Comparison of ENCODE assay signal across 8 cellular contexts in the genomic region with DNA sequence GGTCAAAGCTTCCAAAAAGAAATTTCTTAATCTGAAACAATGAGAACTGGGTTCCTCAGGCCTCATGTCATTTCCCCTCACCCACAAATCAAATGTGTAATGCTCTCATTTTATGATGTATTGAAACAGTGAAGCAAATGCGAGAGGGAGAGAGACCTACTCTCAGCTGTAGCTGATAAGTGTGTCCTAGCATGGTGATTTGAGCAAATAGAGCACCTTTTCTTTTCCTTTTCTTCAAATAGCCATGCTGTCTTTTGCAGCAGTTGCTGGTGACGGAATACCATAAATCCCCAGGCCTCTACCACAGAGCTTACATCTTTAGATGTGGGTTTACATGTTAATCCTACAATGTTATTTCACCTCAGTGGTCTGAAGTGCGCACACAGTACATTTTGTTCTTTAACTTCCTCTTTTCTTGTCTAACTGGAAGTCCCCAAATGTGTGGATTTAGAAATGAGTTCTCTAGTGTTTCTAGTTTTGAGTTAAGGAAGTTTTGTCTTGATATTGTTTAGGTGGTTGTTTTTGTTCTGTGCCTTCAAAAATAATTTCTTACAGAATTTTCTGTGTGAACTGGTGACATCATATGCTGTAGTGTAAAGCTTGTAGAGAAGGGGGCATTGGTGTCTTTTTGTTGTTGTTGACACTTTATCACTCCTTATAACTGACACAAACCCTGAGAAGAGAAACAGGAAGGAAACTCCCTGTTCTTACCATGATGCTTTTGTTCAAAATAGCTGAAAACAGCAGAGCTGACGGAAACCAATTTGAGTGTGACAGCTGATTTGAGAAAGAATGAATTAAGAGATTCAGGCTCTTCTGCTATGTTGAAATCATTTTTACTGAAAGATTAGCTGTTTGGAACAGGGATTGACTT. TPM values are rescaled to one million over a fixed set of nuclear protein-coding genes. Genes with fewer than 3 reads are reported as not detected.
DNase-seq lines count a peak whose midpoint lies in the region; ATAC-seq and TF ChIP-seq lines count a peak whose summit lies in the region.

No MANE protein-coding gene starts in this region.

- H3K27ac ChIP-seq in effector memory CD4-positive, alpha-beta T cell (ENCODE audit: insufficient read depth, low read length, poor library complexity, severe bottlenecking): peak overlapping the region; percentile 97
- H3K27ac ChIP-seq in psoas muscle: peak overlapping the region; percentile 70

- 70 to 80% (median 76%) methylated on average over 4 of the region's 4 CpGs for WGBS in psoas muscle, 3 donors

- H3K36me3 ChIP-seq in effector memory CD4-positive, alpha-beta T cell (ENCODE audit: control insufficient read depth, insufficient read depth, low read length): no peaks in the 10 kb centered on the region
- H3K36me3 ChIP-seq in psoas muscle (ENCODE audit: insufficient read depth in 1 of 2, low read depth in 1 of 2): no peaks in the 10 kb centered on the region

- POLR2A ChIA-PET in HEK293T (lab: Yijun Ruan, JAX): interaction anchor here (0.9 to 2.7 kb wide), 4 partner anchors 12 to 65 kb away, joined by 3 to 11 read pairs (median 5); partner anchors contain the start of genes SMAP2 and ZFP69B

- peak overlapping the region; percentile 31 for H3K4me3 ChIP-seq in effector memory CD4-positive, alpha-beta T cell (ENCODE audit: insufficient read depth, low read depth, low read length, poor library complexity, severe bottlenecking)
- peak overlapping the region; percentile 11 for H3K4me3 ChIP-seq in psoas muscle

- H3K27me3 ChIP-seq in effector memory CD4-positive, alpha-beta T cell (replicated peaks; ENCODE audit: control insufficient read depth, insufficient read depth, low read length, poor library complexity, severe bottlenecking): no peaks in the 10 kb centered on the region
- H3K27me3 ChIP-seq in psoas muscle (ENCODE audit: insufficient read depth in 3 of 3, low read length in 2 of 3): no peaks in the 10 kb centered on the region

- H3K9me3 ChIP-seq in effector memory CD4-positive, alpha-beta T cell (ENCODE audit: control insufficient read depth, low read length): no peaks in the 10 kb centered on the region
- H3K9me3 ChIP-seq in psoas muscle: no peaks in the 10 kb centered on the region

- no peak for DNase-seq in activated CD4-positive, CD25-positive, alpha-beta regulatory T cell (lab: John Stamatoyannopoulos, UW)
- DNase-seq in T-helper 2 cell: peak in 3 of 5 experiments; percentile 58 to 93 (median 92)
- DNase-seq in effector memory CD4-positive, alpha-beta T cell: peak; percentile 64 to 66 (median 65)
- DNase-seq in psoas muscle: no peak
- no peak for DNase-seq in NCI-H2029 treated with DMSO at 0.1 percent for 48 hours (lab: John Stamatoyannopoulos, UW)
- no peak for DNase-seq in HEK293T (ENCODE audit: extremely low spot score)

- TF ChIP-seq CTCF in psoas muscle (IDR thresholded peaks at IDR 0.05): no peak

- H3K4me1 ChIP-seq in effector memory CD4-positive, alpha-beta T cell (ENCODE audit: control insufficient read depth, insufficient read depth, low read length, poor library complexity, severe bottlenecking): peaks cover 80% of the 10 kb centered on the region
- peaks cover 33% of the 10 kb centered on the region for H3K4me1 ChIP-seq in psoas muscle

- ATAC-seq in activated CD4-positive, CD25-positive, alpha-beta regulatory T cell treated with anti-CD3 and anti-CD28 coated beads, Interleukin-2, amount 50 U/mL, for 24 hours: peak; percentile 73 to 78
- ATAC-seq in HG03135 (IDR thresholded peaks at IDR 0.05; ENCODE audit: unreplicated experiment): peak; percentile 60
- peak in 1 of 4 donors; percentile 39 for ATAC-seq in psoas muscle

- intact Hi-C loops in psoas muscle (cut with DNase I): no loop called here

- CTCF ChIA-PET in HEK293T (lab: Yijun Ruan, JAX): interaction anchor here (0.9 to 2.0 kb wide), 4 partner anchors 19 to 241 kb away, joined by 3 to 7 read pairs (median 4); no protein-coding TSS in a partner anchor

TF ChIP-seq in HEK293T, 16 proteins besides CTCF, POLR2A, EP300 and RAD21:
- TF ChIP-seq TARDBP (IDR thresholded peaks at IDR 0.05): no peak
- TF ChIP-seq SP1 (IDR thresholded peaks at IDR 0.05): no peak
- no peak for TF ChIP-seq NFRKB (IDR thresholded peaks at IDR 0.05)
- no peak for TF ChIP-seq ELF4 (IDR thresholded peaks at IDR 0.05)
- no peak for TF ChIP-seq L3MBTL2 (conservative IDR thresholded peaks at IDR 0.05)
- no peak for TF ChIP-seq LEF1 (IDR thresholded peaks at IDR 0.05; ENCODE audit: borderline replicate concordance)
- TF ChIP-seq ARNT (IDR thresholded peaks at IDR 0.05): no peak
- TF ChIP-seq HDGF (IDR thresholded peaks at IDR 0.05; ENCODE audit: borderline replicate concordance): no peak
- no peak for TF ChIP-seq CTBP1 (IDR thresholded peaks at IDR 0.05; ENCODE audit: borderline replicate concordance)
- TF ChIP-seq FOXK2 (IDR thresholded peaks at IDR 0.05): no peak
- no peak for TF ChIP-seq FOXA1 (IDR thresholded peaks at IDR 0.05)
- no peak for TF ChIP-seq SUZ12 (IDR thresholded peaks at IDR 0.05)
- TF ChIP-seq BHLHE40 (IDR thresholded peaks at IDR 0.05; ENCODE audit: borderline replicate concordance): no peak
- no peak for TF ChIP-seq FOXM1 (IDR thresholded peaks at IDR 0.05; ENCODE audit: borderline replicate concordance)
- TF ChIP-seq PKNOX1 (IDR thresholded peaks at IDR 0.05): no peak
- TF ChIP-seq ZNF384 (IDR thresholded peaks at IDR 0.05): no peak

RNA-seq across cellular contexts. Expression of gene SMAP2, which starts 12.1 kb away (rescaled TPM):
- 10 to 100 TPM in 3 of 4 donors, 1 to 10 TPM in 1; 6.9 to 35.0 (median 15.3) TPM for total RNA-seq in psoas muscle
- 10 to 100 TPM; 18.0 to 32.2 (median 18.4) TPM for polyA plus RNA-seq in psoas muscle

Comparison
In these comparisons a context has a peak if more than half of its experiments do, and no peak if none do; other contexts are left out.
1. DNase-seq: peak in T-helper 2 cell (3 of 5) and effector memory CD4-positive, alpha-beta T cell (3 of 3); none in activated CD4-positive, CD25-positive, alpha-beta regulatory T cell (0 of 4), psoas muscle (0 of 2), NCI-H2029 treated with DMSO at 0.1 percent for 48 hours (single experiment) and HEK293T (single experiment).